27 cellular contexts compared by ENCODE assay signal in genomic region chr3:124448954-124449353, GRCh38.
"Had no signal": no experiment of that assay in that cellular context is flagged by ENCODE, and none has a peak within 500 bp of the region (broad histone marks: within the 10 kb centered on the region; RNA-seq: fewer than 3 reads in every experiment).

No MANE protein-coding gene starts in this region.

- H3K36me3 ChIP-seq: colonic mucosa, esophagus squamous epithelium had no signal

- H3K4me3 ChIP-seq: colonic mucosa, coronary artery, dorsolateral prefrontal cortex, esophagus muscularis mucosa, esophagus squamous epithelium, gastrocnemius medialis, gastroesophageal sphincter, heart left ventricle, heart right ventricle had no signal

- H3K27ac ChIP-seq: colonic mucosa, coronary artery, epithelial cell of prostate, esophagus muscularis mucosa, esophagus squamous epithelium, foreskin keratinocyte, gastrocnemius medialis, gastroesophageal sphincter, heart left ventricle, heart right ventricle had no signal

- H3K9me3 Mint-ChIP-seq: dendritic cell treated with granulocyte-macrophage colony-stimulating factor and Interleukin-4, amounts not matched to agents 40 ng/mL and 50 ng/mL, for 4 days; effector memory CD8-positive, alpha-beta T cell; endodermal cell had no signal

- H3K9me3 ChIP-seq: colonic mucosa, esophagus muscularis mucosa, esophagus squamous epithelium, gastrocnemius medialis, gastroesophageal sphincter, heart left ventricle, heart right ventricle had no signal

- H3K4me1 ChIP-seq: colonic mucosa, esophagus muscularis mucosa, esophagus squamous epithelium, foreskin keratinocyte, gastrocnemius medialis, gastroesophageal sphincter, heart left ventricle, heart right ventricle had no signal

- H3K4me3 Mint-ChIP-seq: dendritic cell treated with granulocyte-macrophage colony-stimulating factor and Interleukin-4, amounts not matched to agents 40 ng/mL and 50 ng/mL, for 4 days; effector memory CD8-positive, alpha-beta T cell; endodermal cell had no signal

- ATAC-seq: effector memory CD8-positive, alpha-beta T cell; esophagus mucosa; foreskin keratinocyte; gastrocnemius medialis; gastroesophageal sphincter; heart left ventricle; heart right ventricle had no signal

- H3K27me3 ChIP-seq: colonic mucosa, dorsolateral prefrontal cortex, esophagus muscularis mucosa, esophagus squamous epithelium, gastrocnemius medialis, gastroesophageal sphincter, heart left ventricle, heart right ventricle had no signal

- FAIRE-seq: endometrium, endothelial cell of umbilical vein, frontal cortex had no signal

- H3K27ac Mint-ChIP-seq: dendritic cell treated with granulocyte-macrophage colony-stimulating factor and Interleukin-4, amounts not matched to agents 40 ng/mL and 50 ng/mL, for 4 days; effector memory CD8-positive, alpha-beta T cell; endodermal cell had no signal

- DNase-seq: colonic mucosa; cortex of kidney; dermis blood vessel endothelial cell; dorsolateral prefrontal cortex; effector CD4-positive, alpha-beta T cell; effector CD8-positive, alpha-beta T cell; effector memory CD4-positive, alpha-beta T cell; effector memory CD8-positive, alpha-beta T cell; endodermal cell; erythroblast; esophagus squamous epithelium; foreskin keratinocyte; foreskin melanocyte; gastrocnemius medialis; glutamatergic neuron; head of caudate nucleus; heart left ventricle; heart right ventricle had no signal

- H3K4me1 Mint-ChIP-seq: endodermal cell had no signal
